17 cellular contexts compared by ENCODE assay signal in the genomic region with DNA sequence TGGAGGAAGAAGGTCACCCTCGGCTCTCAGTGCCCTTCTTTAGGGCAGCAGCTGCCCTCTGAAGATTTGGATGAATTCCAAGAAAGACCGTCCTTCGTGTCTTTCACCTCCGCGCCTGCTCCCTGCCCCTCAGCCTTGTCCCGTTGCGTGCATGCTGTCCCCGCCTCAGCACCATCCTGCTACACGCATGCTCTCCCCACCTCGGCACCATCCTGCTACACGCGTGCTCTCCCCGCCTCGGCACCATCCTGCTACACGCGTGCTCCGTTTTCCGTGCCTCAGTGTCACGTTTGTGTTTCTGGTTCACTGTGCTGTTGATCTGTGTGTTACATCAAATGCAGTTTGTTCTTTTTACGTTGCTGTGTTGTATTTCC. TPM values are rescaled to one million over a fixed set of nuclear protein-coding genes. Genes with fewer than 3 reads are reported as not detected.
DNase-seq lines count a peak whose midpoint lies in the region; ATAC-seq, FAIRE-seq and TF ChIP-seq lines count a peak whose summit lies in the region.
"Had no signal": no experiment of that assay in that cellular context is flagged by ENCODE, and none has a peak within 500 bp of the region (broad histone marks: within the 10 kb centered on the region; RNA-seq: fewer than 3 reads in every experiment).

No MANE protein-coding gene starts in this region.

- in situ Hi-C loops in HepG2 (cut with HindIII; ENCODE audit: extremely low pct_ligation_motif_present, low pct_unique_long_range_greater_than_20kb) = no loop called here

- H3K4me3 Mint-ChIP-seq in activated CD4-positive, alpha-beta T cell treated with anti-CD3 and anti-CD28 coated beads, Interleukin-2, amount 10 ng/mL, durations not matched to agents 7 days and 5 days = no peak overlapping the region
- H3K4me3 Mint-ChIP-seq in stimulated activated effector memory CD8-positive, alpha-beta T cell treated with anti-CD3 and anti-CD28 coated beads, Interleukin-12 subunit alpha, Interleukin-12 subunit beta, amount 100 ng/mL, for 72 hours = no peak overlapping the region
- H3K4me3 Mint-ChIP-seq: CD8-positive, alpha-beta memory T cell; H9 had no signal

- intact Hi-C loops in HepG2 (cut with micrococcal nuclease; ENCODE audit: unreplicated experiment) (no loop called here), breast epithelium (cut with DNase I; ENCODE audit: low total_unique reads) (no loop called here), right cardiac atrium (cut with DNase I) (no loop called here)

- DNase-seq in activated CD4-positive, alpha-beta T cell treated with anti-CD3 and anti-CD28 coated beads, Interleukin-2, amount 10 ng/mL, durations not matched to agents 7 days and 5 days = no peak
- DNase-seq in activated CD4-positive, alpha-beta T cell treated with anti-CD3 and anti-CD28 coated beads for 48 hours = no peak
- no peak for DNase-seq in Jurkat, Clone E6-1 (ENCODE audit: low read depth, low spot score)
- DNase-seq in HepG2 (ENCODE audit: low spot score) = no peak
- no peak for DNase-seq in stimulated activated effector memory CD8-positive, alpha-beta T cell treated with anti-CD3 and anti-CD28 coated beads, Interleukin-12 subunit alpha, Interleukin-12 subunit beta, amount 100 ng/mL, for 72 hours (ENCODE audit: low spot score in 2 of 2)
- DNase-seq in breast epithelium (ENCODE audit: low spot score in 2 of 2) = no peak
- no peak for DNase-seq in right cardiac atrium
- DNase-seq: AML-193; Caco-2; CD8-positive, alpha-beta memory T cell; DND-41; GDM1; GOT3; H9 had no signal

- H3K27ac ChIP-seq in HepG2 (ENCODE audit: extremely low read length, insufficient read depth, low read length) = no peak overlapping the region
- no peak overlapping the region for H3K27ac ChIP-seq in breast epithelium
- no peak overlapping the region for H3K27ac ChIP-seq in right cardiac atrium (ENCODE audit: low read length)
- H3K27ac ChIP-seq: 22Rv1 had no signal

- H3K36me3 ChIP-seq in HepG2 (replicated peaks in 1 of 2; ENCODE audit: control insufficient read depth in 1 of 2, insufficient read depth in 2 of 2, low read length in 2 of 2) (peaks cover 44 to 77% of the 10 kb centered on the region in 2 experiments), breast epithelium (no peaks in the 10 kb centered on the region)

- H2AFZ ChIP-seq in HepG2 (ENCODE audit: low read length) = no peak overlapping the region

- no peaks in the 10 kb centered on the region for H3K27me3 Mint-ChIP-seq in activated CD4-positive, alpha-beta T cell treated with anti-CD3 and anti-CD28 coated beads, Interleukin-2, amount 10 ng/mL, durations not matched to agents 7 days and 5 days
- H3K27me3 Mint-ChIP-seq: CD8-positive, alpha-beta memory T cell had no signal

- H3K4me2 ChIP-seq in HepG2 (ENCODE audit: low read depth, low read length) = no peak overlapping the region

- POLR2A ChIA-PET in activated CD4-positive, alpha-beta T cell treated with anti-CD3 and anti-CD28 coated beads, Interleukin-2, amount 10 ng/mL, durations not matched to agents 7 days and 5 days (lab: Charles Lee) = interaction anchor here (0.7 kb wide), 1 partner anchor 64 kb away, joined by 4 read pairs; no protein-coding TSS in a partner anchor
- POLR2A ChIA-PET in HepG2 (lab: Yijun Ruan, JAX) = no interaction called here

- no peaks in the 10 kb centered on the region; the same call in 1 of the 2 replicates for H4K20me1 ChIP-seq in HepG2 (ENCODE audit: insufficient read depth, low read length)

- no peaks in the 10 kb centered on the region for H3K9me3 Mint-ChIP-seq in activated CD4-positive, alpha-beta T cell treated with anti-CD3 and anti-CD28 coated beads, Interleukin-2, amount 10 ng/mL, durations not matched to agents 7 days and 5 days
- H3K9me3 Mint-ChIP-seq in stimulated activated effector memory CD8-positive, alpha-beta T cell treated with anti-CD3 and anti-CD28 coated beads, Interleukin-12 subunit alpha, Interleukin-12 subunit beta, amount 100 ng/mL, for 72 hours = no peaks in the 10 kb centered on the region
- H3K9me3 Mint-ChIP-seq: CD8-positive, alpha-beta memory T cell; H9 had no signal

- peak overlapping the region; percentile 65 for H3K27ac Mint-ChIP-seq in activated CD4-positive, alpha-beta T cell treated with anti-CD3 and anti-CD28 coated beads, Interleukin-2, amount 10 ng/mL, durations not matched to agents 7 days and 5 days
- H3K27ac Mint-ChIP-seq in stimulated activated effector memory CD8-positive, alpha-beta T cell treated with anti-CD3 and anti-CD28 coated beads, Interleukin-12 subunit alpha, Interleukin-12 subunit beta, amount 100 ng/mL, for 72 hours = peak overlapping the region; percentile 52
- H3K27ac Mint-ChIP-seq: H9 had no signal

- FAIRE-seq in HepG2 (lab: Jason Lieb, UNC) = no peak
- FAIRE-seq: GM12892 had no signal

- WGBS in HepG2 (ENCODE audit: low lambda C conversion rate) = 96% methylated on average over 20 of the region's 20 CpGs
- 95% methylated on average over 20 of the region's 20 CpGs for WGBS in right cardiac atrium

- no peaks in the 10 kb centered on the region for H3K79me2 ChIP-seq in HepG2 (ENCODE audit: insufficient read depth, low read length)

- TF ChIP-seq EP300 in HepG2 (IDR thresholded peaks at IDR 0.05; ENCODE audit: low read depth in 2 of 2, low read length in 2 of 2) (no peak), HepG2 (CRISPR knock-in tag; IDR thresholded peaks at IDR 0.05; ENCODE audit: borderline replicate concordance) (no peak)

- TF ChIP-seq POLR2A in HepG2 (IDR thresholded peaks at IDR 0.05; ENCODE audit: insufficient read depth in 1 of 2, low read depth in 2 of 2, low read length in 2 of 2) (no peak), breast epithelium (IDR thresholded peaks at IDR 0.05) (no peak)

- H3K36me3 Mint-ChIP-seq in activated CD4-positive, alpha-beta T cell treated with anti-CD3 and anti-CD28 coated beads, Interleukin-2, amount 10 ng/mL, durations not matched to agents 7 days and 5 days (ENCODE audit: low read depth) = peaks cover 57% of the 10 kb centered on the region
- H3K36me3 Mint-ChIP-seq in stimulated activated effector memory CD8-positive, alpha-beta T cell treated with anti-CD3 and anti-CD28 coated beads, Interleukin-12 subunit alpha, Interleukin-12 subunit beta, amount 100 ng/mL, for 72 hours = peaks cover 54% of the 10 kb centered on the region

- CTCF ChIA-PET in activated CD4-positive, alpha-beta T cell treated with anti-CD3 and anti-CD28 coated beads, Interleukin-2, amount 10 ng/mL, durations not matched to agents 7 days and 5 days (lab: Charles Lee) = no interaction called here
- CTCF ChIA-PET in HepG2 (lab: Yijun Ruan, JAX; ENCODE audit: low intra/inter-chr PET ratio, low total read pairs) = no interaction called here

- peaks cover 8% of the 10 kb centered on the region; the same call in 1 of the 2 replicates for H3K4me1 ChIP-seq in HepG2 (ENCODE audit: insufficient read depth, low read length)
- H3K4me1 ChIP-seq in breast epithelium = no peaks in the 10 kb centered on the region
- H3K4me1 ChIP-seq in right cardiac atrium (ENCODE audit: control insufficient read depth, insufficient read depth, low read length) = no peaks in the 10 kb centered on the region

- peaks cover 27% of the 10 kb centered on the region for H3K4me1 Mint-ChIP-seq in activated CD4-positive, alpha-beta T cell treated with anti-CD3 and anti-CD28 coated beads, Interleukin-2, amount 10 ng/mL, durations not matched to agents 7 days and 5 days
- H3K4me1 Mint-ChIP-seq in stimulated activated effector memory CD8-positive, alpha-beta T cell treated with anti-CD3 and anti-CD28 coated beads, Interleukin-12 subunit alpha, Interleukin-12 subunit beta, amount 100 ng/mL, for 72 hours = peaks cover 28% of the 10 kb centered on the region
- H3K4me1 Mint-ChIP-seq: H9 had no signal

- TF ChIP-seq CTCF in HepG2 (CRISPR knock-in tag; IDR thresholded peaks at IDR 0.05) (no peak), breast epithelium (IDR thresholded peaks at IDR 0.05) (no peak)

- no peak overlapping the region for H3K9ac ChIP-seq in HepG2 (ENCODE audit: insufficient read depth, low read depth, low read length)

- no TSS peak for BruUV-seq in HepG2 (replicated peaks; lab: Mats Ljungman, UMichigan)

- no peaks in the 10 kb centered on the region for H3K9me3 ChIP-seq in HepG2 (ENCODE audit: low read length)
- H3K9me3 ChIP-seq in breast epithelium = no peaks in the 10 kb centered on the region
- H3K9me3 ChIP-seq in right cardiac atrium (ENCODE audit: control insufficient read depth, low read length) = no peaks in the 10 kb centered on the region

- no peak for TF ChIP-seq RAD21 in HepG2 (CRISPR knock-in tag; IDR thresholded peaks at IDR 0.05)

- H3K4me3 ChIP-seq in Jurkat, Clone E6-1 (ENCODE audit: low read length) = peak overlapping the region; percentile 86
- H3K4me3 ChIP-seq in HepG2 (replicated peaks in 1 of 3; ENCODE audit: insufficient read depth in 1 of 3, low read depth in 2 of 3, low read length in 3 of 3) (no peak overlapping the region), breast epithelium (no peak overlapping the region), right cardiac atrium (ENCODE audit: low read length) (no peak overlapping the region)

- ATAC-seq in HepG2 (no peak), GM21825 (IDR thresholded peaks at IDR 0.05; ENCODE audit: unreplicated experiment) (no peak), right cardiac atrium (no peak)
- ATAC-seq in stimulated activated effector memory CD8-positive, alpha-beta T cell treated with anti-CD3 and anti-CD28 coated beads, Interleukin-12 subunit alpha, Interleukin-12 subunit beta, amount 100 ng/mL, for 72 hours = no peak

- no peaks in the 10 kb centered on the region for H3K27me3 ChIP-seq in HepG2 (ENCODE audit: control insufficient read depth in 1 of 2, insufficient read depth in 2 of 2, low read length in 2 of 2)
- H3K27me3 ChIP-seq in breast epithelium = no peaks in the 10 kb centered on the region
- no peaks in the 10 kb centered on the region for H3K27me3 ChIP-seq in right cardiac atrium (ENCODE audit: control insufficient read depth, insufficient read depth)

RNA-seq across cellular contexts. Expression of gene ACSF3, which starts 13.5 kb away (rescaled TPM):
- total RNA-seq in activated CD4-positive, alpha-beta T cell treated with anti-CD3 and anti-CD28 coated beads, Interleukin-2, amount 10 ng/mL, durations not matched to agents 7 days and 5 days = 10 to 100 TPM; 57.3 to 62.0 TPM
- polyA plus RNA-seq in Jurkat, Clone E6-1 (2012; ENCODE audit: insufficient read depth, insufficient read length) = 393 TPM
- 23.5 and 30.6 TPM in 2 replicates for total RNA-seq in HepG2 (2016; rRNA removed; fragmentation: Illumina TruSeq; extraction: Trizol)
- 13.8 and 14.5 TPM in 2 replicates for total RNA-seq in HepG2 (2016; cell fraction: cytosol; rRNA removed; fragmentation: Illumina TruSeq; extraction: Trizol; ENCODE audit: low read depth)
- total RNA-seq in HepG2 (2016; cell fraction: insoluble cytoplasmic fraction; rRNA removed; fragmentation: Illumina TruSeq; extraction: Trizol) = 22.1 and 29.1 TPM in 2 replicates
- total RNA-seq in HepG2 (2016; cell fraction: membrane; rRNA removed; fragmentation: Illumina TruSeq; extraction: Trizol) = 23.0 and 24.3 TPM in 2 replicates
- total RNA-seq in HepG2 (2016; cell fraction: nucleus; rRNA removed; fragmentation: Illumina TruSeq; extraction: Trizol) = 19.3 and 21.6 TPM in 2 replicates
- polyA plus RNA-seq in HepG2 (2011; rRNA removed) = 14.9 and 16.5 TPM in 2 replicates
- polyA plus RNA-seq in HepG2 (2011; cell fraction: cytosol; rRNA removed) = 11.3 and 15.5 TPM in 2 replicates
- 31.3 and 34.0 TPM in 2 replicates for polyA plus RNA-seq in HepG2 (2011; cell fraction: nucleus; rRNA removed)
- polyA plus RNA-seq in HepG2 (2012) = 16.6 and 17.2 TPM in 2 replicates
- polyA plus RNA-seq in HepG2 (2016; cell fraction: cytosol; fragmentation: Illumina TruSeq; extraction: Trizol; ENCODE audit: low read depth) = 6.9 and 9.7 TPM in 2 replicates
- polyA plus RNA-seq in HepG2 (2016; cell fraction: insoluble cytoplasmic fraction; fragmentation: Illumina TruSeq; extraction: Trizol; ENCODE audit: low read depth) = 21.8 and 22.0 TPM in 2 replicates
- polyA plus RNA-seq in HepG2 (2016; cell fraction: membrane; fragmentation: Illumina TruSeq; extraction: Trizol; ENCODE audit: low read depth) = 11.2 and 13.0 TPM in 2 replicates
- polyA plus RNA-seq in HepG2 (2016; cell fraction: nucleus; fragmentation: Illumina TruSeq; extraction: Trizol; ENCODE audit: insufficient read depth, low read depth) = 37.2 and 38.9 TPM in 2 replicates
- 46.7 and 47.0 TPM in 2 replicates for polyA minus RNA-seq in HepG2 (2011; rRNA and poly(A)+ RNA removed; ENCODE audit: low replicate concordance)
- polyA minus RNA-seq in HepG2 (2011; cell fraction: cytosol; rRNA and poly(A)+ RNA removed) = 22.4 and 32.0 TPM in 2 replicates
- polyA minus RNA-seq in HepG2 (2011; cell fraction: nucleus; rRNA and poly(A)+ RNA removed) = 35.9 and 36.8 TPM in 2 replicates
- 10 to 100 TPM; 20.8 to 42.3 (median 40.4) TPM for total RNA-seq in breast epithelium
- 10 to 100 TPM; 13.9 to 22.4 (median 16.7) TPM for total RNA-seq in right cardiac atrium
- 16.4 TPM for polyA plus RNA-seq in right cardiac atrium
